Comparison of ENCODE assay signal across 35 cellular contexts in genomic region chr3:48394391-48394790, GRCh38. TPM values are rescaled to one million over a fixed set of nuclear protein-coding genes. Genes with fewer than 3 reads are reported as not detected.
"Had no signal": no experiment of that assay in that cellular context is flagged by ENCODE, and none has a peak within 500 bp of the region (broad histone marks: within the 10 kb centered on the region; RNA-seq: fewer than 3 reads in every experiment).

No MANE protein-coding gene starts in this region.

- H3K27me3 ChIP-seq: ascending aorta, cardiac muscle cell, SJCRH30 had no signal

- H3K4me1 Mint-ChIP-seq: activated CD4-positive, alpha-beta T cell treated with anti-CD3 and anti-CD28 coated beads, Interleukin-2, amount 10 ng/mL, durations not matched to agents 24 days and 14 days; central memory CD8-positive, alpha-beta T cell had no signal

- H3K36me3 ChIP-seq: ascending aorta, cardiac muscle cell, SJCRH30, WERI-Rb-1 had no signal

- H3K4me3 ChIP-seq: ascending aorta, cardiac muscle cell, SJCRH30, SK-N-MC had no signal

- DNase-seq: activated CD4-positive, alpha-beta T cell treated with anti-CD3 and anti-CD28 coated beads for 1 hour; activated CD4-positive, alpha-beta T cell treated with anti-CD3 and anti-CD28 coated beads, Interleukin-2, amount 10 ng/mL, durations not matched to agents 24 days and 14 days; activated CD4-positive, alpha-beta T cell treated with anti-CD3 and anti-CD28 coated beads, Interleukin-2, amount 50 U/mL, for 48 hours; activated CD4-positive, CD25-positive, alpha-beta regulatory T cell; activated gamma-delta T cell; activated naive CD4-positive, alpha-beta T cell treated with Interleukin-2 at 50 U/mL for 16 hours; amygdala; MM.1S; NCI-H1092 treated with DMSO at 0.1 percent for 48 hours; NCI-H1417; NCI-H146; NCI-H187; NCI-H2029 treated with DMSO at 0.1 percent for 48 hours; NCI-H2107; NCI-H2171; NCI-H510A; NCI-H526; NCI-H748 treated with DMSO at 0.1 percent for 48 hours; NK-92 treated with Interleukin-12 subunit alpha and Interleukin-12 subunit beta, amount 100 ng/mL, for 24 hours; OCI-M1; Right ventricle myocardium superior; SJCRH30; T1000; WERI-Rb-1 had no signal

- H3K27ac Mint-ChIP-seq: activated CD4-positive, alpha-beta T cell treated with anti-CD3 and anti-CD28 coated beads, Interleukin-2, amount 10 ng/mL, durations not matched to agents 24 days and 14 days; activated naive CD8-positive, alpha-beta T cell; activated T-helper 2 cell treated with anti-CD3 and anti-CD28 coated beads, Interferon-gamma antibody, Interleukin-2, Interleukin-4, amounts not matched to agents 10 μg/mL and 5 μg/mL and 100 μg/mL, durations not matched to agents 14 hours and 24 hours and 36 hours had no signal

- H3K4me3 Mint-ChIP-seq: activated CD4-positive, alpha-beta T cell treated with anti-CD3 and anti-CD28 coated beads, Interleukin-2, amount 10 ng/mL, durations not matched to agents 24 days and 14 days; activated naive CD8-positive, alpha-beta T cell; central memory CD8-positive, alpha-beta T cell had no signal

- H3K9me3 Mint-ChIP-seq: activated CD4-positive, alpha-beta T cell treated with anti-CD3 and anti-CD28 coated beads, Interleukin-2, amount 10 ng/mL, durations not matched to agents 24 days and 14 days; activated T-helper 2 cell treated with anti-CD3 and anti-CD28 coated beads, Interferon-gamma antibody, Interleukin-2, Interleukin-4, amounts not matched to agents 10 μg/mL and 5 μg/mL and 100 μg/mL, durations not matched to agents 14 hours and 24 hours and 36 hours; central memory CD8-positive, alpha-beta T cell had no signal

RNA-seq across cellular contexts. Expression of gene FBXW12, which starts 22.4 kb away (rescaled TPM):
- total RNA-seq: activated CD8-positive, alpha-beta memory T cell treated with anti-CD3 and anti-CD28 coated beads for 36 hours; activated T-helper 2 cell treated with anti-CD3 and anti-CD28 coated beads, Interferon-gamma antibody, Interleukin-2, Interleukin-4, amounts not matched to agents 10 μg/mL and 5 μg/mL and 100 μg/mL, durations not matched to agents 14 hours and 24 hours and 36 hours; ascending aorta; chondrocyte; LHCN-M2; Right ventricle myocardium superior; T-helper 1 cell treated with Interleukin-12 subunit alpha and Interleukin-12 subunit beta and Interleukin-4 antibody, amounts not matched to agents 30 ng/mL and 1 ng/mL, for 36 hours; T-helper 2 cell treated with Interferon-gamma antibody and Interleukin-4, amounts not matched to agents 100 ng/mL and 5 ng/mL, for 36 hours had no signal
